Comparison of ENCODE assay signal across 17 cellular contexts in the genomic region with DNA sequence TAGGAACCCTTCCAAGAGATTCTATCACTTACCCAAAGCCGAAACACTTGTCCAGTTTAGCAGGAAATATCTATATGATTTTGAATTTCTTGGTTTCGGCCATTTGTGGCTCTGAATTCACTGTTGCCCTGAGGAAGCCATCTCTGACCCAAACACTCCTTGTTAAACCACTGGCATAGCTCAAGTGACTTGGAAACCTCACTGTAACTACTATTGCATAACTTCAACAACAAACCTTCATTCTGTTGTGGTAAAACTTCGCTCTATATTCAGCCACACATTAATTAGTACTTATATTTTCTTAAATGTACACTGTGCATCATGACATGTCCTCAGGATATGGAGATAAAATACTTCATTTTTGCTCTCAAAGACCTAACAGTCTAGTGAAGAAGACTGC.
A peak's percentile ranks its signal among the peaks of the same experiment; 100 is the strongest.
DNase-seq lines count a peak whose midpoint lies in the region; ATAC-seq, FAIRE-seq and TF ChIP-seq lines count a peak whose summit lies in the region.
"Had no signal": no experiment of that assay in that cellular context is flagged by ENCODE, and none has a peak within 500 bp of the region (broad histone marks: within the 10 kb centered on the region; RNA-seq: fewer than 3 reads in every experiment).

No MANE protein-coding gene starts in this region.

- ATAC-seq in GM12878 (peak; percentile 22; the same call in 1 of the 3 replicates), left lung (peak; percentile 21), GM18517 (IDR thresholded peaks at IDR 0.05; ENCODE audit: unreplicated experiment) (no peak)
- ATAC-seq: CD8-positive, alpha-beta T cell; K562 had no signal

- no peak overlapping the region for H2AFZ ChIP-seq in GM12878 (ENCODE audit: control insufficient read depth, low read depth, low read length)

- no peak overlapping the region for H3K4me3 Mint-ChIP-seq in MCF 10A (ENCODE audit: unreplicated experiment)
- H3K4me3 Mint-ChIP-seq: CD8-positive, alpha-beta T cell had no signal

- H3K9ac ChIP-seq in GM12878 (ENCODE audit: control insufficient read depth, insufficient read depth, low read length) (no peak overlapping the region), subcutaneous abdominal adipose tissue (ENCODE audit: low read length in 5 of 5) (no peak overlapping the region)

- no peaks in the 10 kb centered on the region for H3K4me1 ChIP-seq in breast epithelium
- no peaks in the 10 kb centered on the region for H3K4me1 ChIP-seq in GM12878 (ENCODE audit: control insufficient read depth, insufficient read depth, low read length)
- H3K4me1 ChIP-seq in left lung: peaks cover 0 to 5% of the 10 kb centered on the region in 2 donors
- H3K4me1 ChIP-seq in subcutaneous abdominal adipose tissue (ENCODE audit: control insufficient read depth in 5 of 5, insufficient read depth in 5 of 5, low read length in 5 of 5): peaks cover 0 to 38% (median 20%) of the 10 kb centered on the region in 5 donors
- H3K4me1 ChIP-seq: BE2C had no signal

- DNase-seq in breast epithelium (ENCODE audit: low spot score in 2 of 2) (no peak), MCF 10A (ENCODE audit: unreplicated experiment) (no peak), GM12878 (ENCODE audit: low read depth, low spot score) (no peak), left lung (no peak), substantia nigra (lab: John Stamatoyannopoulos, UW) (no peak), GM12891 (ENCODE audit: insufficient read length, low spot score) (no peak)
- DNase-seq: BE2C; CD8-positive, alpha-beta T cell; GOT3; NCI-H1436 treated with DMSO at 0.1 percent for 48 hours; NCI-H2081; NCI-H510A; NCI-H82 had no signal

- no peaks in the 10 kb centered on the region for H3K27me3 Mint-ChIP-seq in MCF 10A (ENCODE audit: insufficient read depth, unreplicated experiment)

- intact Hi-C loops in breast epithelium (cut with DNase I; ENCODE audit: low total_unique reads): no loop called here
- intact Hi-C loops in MCF 10A (cut with micrococcal nuclease): no loop called here
- intact Hi-C loops in GM12878 (cut with micrococcal nuclease; ENCODE audit: unreplicated experiment): loop anchor here (5.0 kb wide), 1 partner anchor 230 kb away; no protein-coding TSS in a partner anchor
- intact Hi-C loops in left lung (cut with DNase I): no loop called here

- no peaks in the 10 kb centered on the region for H3K9me3 Mint-ChIP-seq in MCF 10A (ENCODE audit: unreplicated experiment)
- H3K9me3 Mint-ChIP-seq: CD8-positive, alpha-beta T cell had no signal

- H3K27ac Mint-ChIP-seq in MCF 10A (ENCODE audit: low read depth, unreplicated experiment): no peak overlapping the region
- H3K27ac Mint-ChIP-seq: CD8-positive, alpha-beta T cell had no signal

- H3K36me3 ChIP-seq in breast epithelium (no peaks in the 10 kb centered on the region), GM12878 (ENCODE audit: control insufficient read depth in 2 of 2, insufficient read depth in 2 of 2, low read length in 1 of 2) (no peaks in the 10 kb centered on the region), left lung (no peaks in the 10 kb centered on the region), subcutaneous abdominal adipose tissue (ENCODE audit: control insufficient read depth in 5 of 5, insufficient read depth in 5 of 5, low read length in 5 of 5) (no peaks in the 10 kb centered on the region)
- H3K36me3 ChIP-seq: BE2C had no signal

- H4K20me1 ChIP-seq in GM12878 (ENCODE audit: control insufficient read depth, insufficient read depth): no peaks in the 10 kb centered on the region

- H3K4me3 ChIP-seq in breast epithelium (no peak overlapping the region), GM12878 (no peak overlapping the region), left lung (no peak overlapping the region), subcutaneous abdominal adipose tissue (ENCODE audit: low read depth in 1 of 5, low read length in 5 of 5) (no peak overlapping the region)
- H3K4me3 ChIP-seq: K562 had no signal

- BruUV-seq in MCF 10A (replicated peaks; lab: Mats Ljungman, UMichigan): no TSS peak
- no TSS peak for BruUV-seq in GM12878 (replicated peaks; lab: Mats Ljungman, UMichigan)

- H3K4me2 ChIP-seq in GM12878 (ENCODE audit: control insufficient read depth, insufficient read depth): no peak overlapping the region

- no peaks in the 10 kb centered on the region for H3K79me2 ChIP-seq in GM12878 (ENCODE audit: control insufficient read depth, insufficient read depth, low read length)

- no peak for TF ChIP-seq CTCF in breast epithelium (IDR thresholded peaks at IDR 0.05)
- TF ChIP-seq CTCF in MCF 10A (IDR thresholded peaks at IDR 0.05; ENCODE audit: unreplicated experiment): no peak
- TF ChIP-seq CTCF in GM12878 (IDR thresholded peaks at IDR 0.05 in 2 of 3, conservative IDR thresholded peaks at IDR 0.05 in 1 of 3; ENCODE audit: control insufficient read depth in 2 of 3, extremely low read depth in 1 of 3, insufficient read depth in 1 of 3, low read depth in 3 of 3, low read length in 3 of 3): no peak
- no peak for TF ChIP-seq CTCF in left lung (IDR thresholded peaks at IDR 0.05)

- H3K4me1 Mint-ChIP-seq in MCF 10A (ENCODE audit: insufficient read depth, unreplicated experiment): peaks cover 4% of the 10 kb centered on the region

- SMC1A ChIA-PET in GM12878 (lab: Charles Lee; ENCODE audit: uncharacterized antibody, unreplicated experiment): interaction anchor here (1.4 kb wide), 1 partner anchor 194 kb away, joined by 3 read pairs; no protein-coding TSS in a partner anchor

- TF ChIP-seq RAD21 in GM12878 (IDR thresholded peaks at IDR 0.05; ENCODE audit: insufficient read depth, low read depth, low read length): no peak

- TF ChIP-seq EP300 in GM12878 (IDR thresholded peaks at IDR 0.05; ENCODE audit: borderline replicate concordance in 1 of 2, control insufficient read depth in 1 of 2, low read depth in 2 of 2, low read length in 2 of 2): no peak

- WGBS in GM12878 (ENCODE audit: insufficient coverage, insufficient replicate concordance, low lambda C conversion rate, missing lambda C conversion rate): 3% methylated on average over 3 of the region's 3 CpGs

- peak overlapping the region; percentile 0 to 64 for H3K27ac ChIP-seq in breast epithelium
- no peak overlapping the region for H3K27ac ChIP-seq in GM12878 (ENCODE audit: control insufficient read depth, insufficient read depth)
- peak overlapping the region in 1 of 2 donors; percentile 48 for H3K27ac ChIP-seq in left lung
- peak overlapping the region; percentile 24 for H3K27ac ChIP-seq in subcutaneous abdominal adipose tissue (ENCODE audit: low read depth, low read length)
- H3K27ac ChIP-seq in substantia nigra (ENCODE audit: low read depth, low read length, poor library complexity, severe bottlenecking): no peak overlapping the region
- H3K27ac ChIP-seq: 22Rv1 had no signal

- RAD21 ChIA-PET in GM12878 (lab: Charles Lee; ENCODE audit: unreplicated experiment): no interaction called here

- H3K36me3 Mint-ChIP-seq in MCF 10A (ENCODE audit: insufficient read depth, unreplicated experiment): no peaks in the 10 kb centered on the region
- H3K36me3 Mint-ChIP-seq: CD8-positive, alpha-beta T cell had no signal

- no peak for TF ChIP-seq POLR2A in breast epithelium (IDR thresholded peaks at IDR 0.05)
- no peak for TF ChIP-seq POLR2A in GM12878 (IDR thresholded peaks at IDR 0.05; ENCODE audit: low read depth, low read length)
- no peak for TF ChIP-seq POLR2A in GM12891 (IDR thresholded peaks at IDR 0.05; ENCODE audit: low read depth, low read length)

- FAIRE-seq in GM12878 (lab: Jason Lieb, UNC): no peak
- no peak for FAIRE-seq in GM12891 (lab: Jason Lieb, UNC)
- FAIRE-seq: K562 had no signal

- H3K9me3 ChIP-seq in breast epithelium (no peaks in the 10 kb centered on the region), GM12878 (replicated peaks; ENCODE audit: control insufficient read depth, insufficient read depth, low read length) (no peaks in the 10 kb centered on the region), left lung (no peaks in the 10 kb centered on the region), subcutaneous abdominal adipose tissue (ENCODE audit: control insufficient read depth in 5 of 5, low read length in 5 of 5) (no peaks in the 10 kb centered on the region)
- H3K9me3 ChIP-seq: BE2C had no signal

- in situ Hi-C loops in GM12878 (cut with MboI): no loop called here

- POLR2A ChIA-PET in MCF 10A (lab: Yijun Ruan, JAX): interaction anchor here (0.6 kb wide), 1 partner anchor 55 kb away, joined by 3 read pairs; no protein-coding TSS in a partner anchor
- POLR2A ChIA-PET in GM12878 (lab: Charles Lee): no interaction called here

- H3K27me3 ChIP-seq in breast epithelium (no peaks in the 10 kb centered on the region), GM12878 (replicated peaks in 1 of 2; ENCODE audit: control insufficient read depth in 2 of 2, insufficient read depth in 2 of 2, low read length in 1 of 2) (no peaks in the 10 kb centered on the region), left lung (no peaks in the 10 kb centered on the region), subcutaneous abdominal adipose tissue (ENCODE audit: control insufficient read depth in 5 of 5, insufficient read depth in 4 of 5, low read length in 5 of 5) (no peaks in the 10 kb centered on the region)
- H3K27me3 ChIP-seq: BE2C had no signal

- CTCF ChIA-PET in MCF 10A (lab: Yijun Ruan, JAX): interaction anchor here (0.5 kb wide), 1 partner anchor 147 kb away, joined by 5 read pairs; no protein-coding TSS in a partner anchor
- CTCF ChIA-PET in GM12878 (lab: Yijun Ruan, JAX): no interaction called here

TF ChIP-seq in GM12878, 131 proteins besides CTCF, POLR2A, EP300 and RAD21 (continues in another document):
- no peak for TF ChIP-seq CHD1 (IDR thresholded peaks at IDR 0.05; ENCODE audit: low read depth, low read length)

TF ChIP-seq in GM12891, 5 proteins besides CTCF, POLR2A, EP300 and RAD21:
- TF ChIP-seq PAX5 (IDR thresholded peaks at IDR 0.05; ENCODE audit: insufficient read depth, low read length, severe bottlenecking) (no peak), POU2F2 (IDR thresholded peaks at IDR 0.05; ENCODE audit: low read depth, low read length) (no peak), TAF1 (IDR thresholded peaks at IDR 0.05; ENCODE audit: low read depth, low read length) (no peak), POLR2AphosphoS5 (IDR thresholded peaks at IDR 0.05; ENCODE audit: low read depth, low read length) (no peak), SPI1 (IDR thresholded peaks at IDR 0.05; ENCODE audit: low read depth, low read length) (no peak)

Comparison
In these comparisons a context has a peak if more than half of its experiments do, and no peak if none do; other contexts are left out.
1. H3K27ac ChIP-seq: peak in breast epithelium (2 of 2) and subcutaneous abdominal adipose tissue (single experiment); none in GM12878 (single experiment) and substantia nigra (single experiment).